8 cellular contexts compared by ENCODE assay signal in the genomic region with DNA sequence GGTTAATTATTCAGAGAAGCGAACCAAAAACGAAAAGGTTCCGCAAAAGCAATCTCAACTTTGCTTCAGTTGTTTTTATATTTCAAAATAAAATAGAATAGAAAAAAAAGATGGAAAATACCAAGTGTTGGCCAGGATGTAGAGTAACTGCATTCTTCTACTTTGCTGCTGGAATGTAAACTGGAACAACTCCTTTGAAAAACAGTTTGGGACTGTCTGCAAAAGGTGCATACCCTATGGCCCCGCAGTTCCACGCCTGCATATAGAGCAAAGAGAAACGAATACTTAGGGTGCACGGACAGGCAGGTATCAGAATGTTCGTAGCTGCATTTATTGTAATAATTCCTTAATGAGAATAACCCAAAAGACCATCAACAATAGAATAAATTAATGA. TPM values are rescaled to one million over a fixed set of nuclear protein-coding genes. Genes with fewer than 3 reads are reported as not detected.
A peak's percentile ranks its signal among the peaks of the same experiment; 100 is the strongest.
DNase-seq lines count a peak whose midpoint lies in the region; ATAC-seq, FAIRE-seq and TF ChIP-seq lines count a peak whose summit lies in the region.

No MANE protein-coding gene starts in this region.

- H3K9me2 ChIP-seq in PC-9 (ENCODE audit: insufficient read depth) = no peaks in the 10 kb centered on the region

- intact Hi-C loops in PC-9 (cut with micrococcal nuclease; ENCODE audit: unreplicated experiment) (loop anchor here (1.0 to 5.0 kb wide), 2 partner anchors 45 to 94 kb away; no protein-coding TSS in a partner anchor), pancreas (cut with DNase I) (no loop called here)

- TF ChIP-seq CTCF in DND-41 (IDR thresholded peaks at IDR 0.05; ENCODE audit: borderline replicate concordance, extremely low read depth, low read length, poor library complexity, severe bottlenecking) (no peak), PC-9 (conservative IDR thresholded peaks at IDR 0.05) (no peak), epithelial cell of esophagus (IDR thresholded peaks at IDR 0.05; ENCODE audit: insufficient read depth, low read depth, low read length, missing control alignments) (no peak), pancreas (IDR thresholded peaks at IDR 0.05) (no peak)

- H3K9me3 ChIP-seq in DND-41 (ENCODE audit: insufficient read depth, low read length, severe bottlenecking) (no peaks in the 10 kb centered on the region), PC-9 (ENCODE audit: insufficient read depth, low read depth) (no peaks in the 10 kb centered on the region), pancreas (no peaks in the 10 kb centered on the region)

- H3K4me1 ChIP-seq in DND-41 (ENCODE audit: insufficient read depth, low read length) = peaks cover 26% of the 10 kb centered on the region
- peaks cover 26% of the 10 kb centered on the region for H3K4me1 ChIP-seq in PC-9 (replicated peaks; ENCODE audit: insufficient read depth)
- H3K4me1 ChIP-seq in pancreas = peaks cover 0 to 9% (median 4%) of the 10 kb centered on the region in 3 donors

- H3K27ac ChIP-seq in DND-41 (ENCODE audit: low read length) (peak overlapping the region; percentile 66; the same call in 1 of the 2 replicates), PC-9 (no peak overlapping the region), pancreas (peak overlapping the region in 3 of 4 donors; percentile 51 to 79 (median 51))

- H3K79me2 ChIP-seq in DND-41 (ENCODE audit: insufficient read depth, low read length) = peaks cover 40% of the 10 kb centered on the region
- peaks cover 36% of the 10 kb centered on the region for H3K79me2 ChIP-seq in PC-9 (ENCODE audit: low read depth)

- DNase-seq in DND-41 (no peak), PC-9 (no peak), epithelial cell of esophagus (ENCODE audit: low read depth) (no peak), pancreas (no peak), NCI-H146 treated with DMSO at 0.1 percent for 48 hours (lab: John Stamatoyannopoulos, UW; ENCODE audit: unreplicated experiment) (no peak), AG08395 (ENCODE audit: low spot score) (no peak), AG08396 (ENCODE audit: low spot score) (no peak)

- no TSS peak for BruUV-seq in PC-9 (replicated peaks; lab: Mats Ljungman, UMichigan)

- POLR2A ChIA-PET in PC-9 (lab: Charles Lee; ENCODE audit: unreplicated experiment) = no interaction called here

- H3F3A ChIP-seq in PC-9 (ENCODE audit: insufficient read depth, low read depth) = 0 out of 2 replicates have a peak, but pooled peaks cover 6% of the 10 kb centered on the region

- H3K4me3 ChIP-seq in DND-41 (ENCODE audit: low read depth in 1 of 2, low read length in 2 of 2) (peak overlapping the region; percentile 74 to 90; a peak in 3 of 4 replicates), PC-9 (peak overlapping the region; percentile 95), epithelial cell of esophagus (ENCODE audit: low read length) (peak overlapping the region; percentile 91), pancreas (peak overlapping the region; percentile 84 to 95 (median 92))

- H3K9ac ChIP-seq in DND-41 (ENCODE audit: low read depth, low read length) = peak overlapping the region; percentile 66

- 6 to 7% methylated on average over 8 of the region's 8 CpGs for WGBS in pancreas, 2 donors

- ATAC-seq in DND-41 (ENCODE audit: insufficient read depth, low read depth) (no peak), pancreas (peak in 2 of 4 donors; percentile 12 to 14), HG02798 (IDR thresholded peaks at IDR 0.05; ENCODE audit: poor library complexity, unreplicated experiment) (no peak)

- H3K36me3 ChIP-seq in DND-41 (ENCODE audit: insufficient read depth, low read length) (no peaks in the 10 kb centered on the region), PC-9 (ENCODE audit: low read depth) (no peaks in the 10 kb centered on the region), pancreas (no peaks in the 10 kb centered on the region)

- H3K4me2 ChIP-seq in DND-41 (ENCODE audit: insufficient read depth, low read length) (peak overlapping the region; percentile 83), PC-9 (peak overlapping the region; percentile 73)

- H3K27me3 ChIP-seq in DND-41 (ENCODE audit: insufficient read depth, low read length, poor library complexity) = no peaks in the 10 kb centered on the region
- no peaks in the 10 kb centered on the region for H3K27me3 ChIP-seq in PC-9 (ENCODE audit: insufficient read depth, low read depth)
- H3K27me3 ChIP-seq in pancreas = no peaks in the 10 kb centered on the region

- H2AFZ ChIP-seq in DND-41 (ENCODE audit: low read depth, low read length) (peak overlapping the region; percentile 90), PC-9 (peak overlapping the region; percentile 98)

- CTCF ChIA-PET in PC-9 (lab: Charles Lee) = no interaction called here

- FAIRE-seq in pancreas (lab: Jason Lieb, UNC) = no peak

- H4K20me1 ChIP-seq in DND-41 (ENCODE audit: insufficient read depth, low read length) = no peaks in the 10 kb centered on the region
- H4K20me1 ChIP-seq in PC-9 (ENCODE audit: insufficient read depth) = no peaks in the 10 kb centered on the region

RNA-seq across cellular contexts. Expression of a gene that starts 0.6 kb away (rescaled TPM):
- 9.3 and 13.8 TPM in 2 replicates for total RNA-seq in PC-9 (2021)
- 1 to 10 TPM in 4 of 6 donors, under 1 TPM in 2; 0.69 to 4.5 (median 1.6) TPM for total RNA-seq in pancreas
- polyA plus RNA-seq in pancreas = 1 to 10 TPM in 1 of 2 donors, under 1 TPM in 1; 0.80 to 2.6 TPM

RNA-seq across cellular contexts. Expression of a gene that starts 50.6 kb away (rescaled TPM):
- total RNA-seq in PC-9 (2021) (9.0 and 11.0 TPM in 2 replicates), pancreas (1 to 10 TPM in 2 of 6 donors, under 1 TPM in 4; 0.46 to 1.6 (median 0.97) TPM)
- 1 to 10 TPM in 1 of 2 donors, under 1 TPM in 1; 0.72 to 1.5 TPM for polyA plus RNA-seq in pancreas
